Comparison of ENCODE assay signal across 1 cellular context in the genomic region with DNA sequence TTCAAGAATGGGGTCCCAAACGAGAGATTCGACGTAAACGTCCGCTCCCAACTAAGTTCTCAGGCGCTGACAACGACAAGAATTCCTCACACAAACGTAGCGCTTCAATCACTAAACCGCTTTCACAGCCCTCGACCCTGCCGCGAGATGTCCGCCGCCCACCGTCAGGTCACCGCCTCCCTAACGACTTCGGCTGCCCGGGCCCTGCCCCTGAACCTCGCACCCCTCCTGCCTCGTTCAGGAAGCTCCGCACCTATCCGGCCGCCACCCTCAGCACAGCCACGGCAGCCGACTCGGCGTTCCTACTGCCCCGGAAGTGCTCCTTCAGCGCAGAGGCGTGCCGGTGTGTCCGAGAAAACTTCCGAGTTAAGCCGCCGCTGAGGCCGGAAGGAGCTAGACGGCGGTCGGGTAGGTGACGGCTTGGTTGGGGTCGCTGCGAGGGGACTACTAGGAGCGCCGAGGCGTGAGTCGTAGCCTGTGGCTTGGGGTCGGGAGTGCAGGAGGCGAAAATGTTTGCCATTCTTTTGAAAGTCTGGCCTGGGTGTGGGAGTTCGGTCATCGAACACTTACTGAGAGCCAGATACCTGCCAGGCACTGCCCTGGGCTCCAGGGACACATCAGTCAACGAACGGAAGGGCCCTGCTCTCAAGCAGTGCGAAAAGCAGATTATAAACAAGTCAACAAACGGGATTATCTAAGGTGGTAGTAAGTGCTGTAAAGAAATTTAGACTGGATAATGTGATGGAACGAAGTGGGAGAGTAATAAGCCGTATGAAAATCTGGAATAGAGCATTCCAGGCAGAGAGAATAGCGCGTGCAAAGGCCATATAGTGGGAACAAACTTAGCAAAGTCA.
TF ChIP-seq lines count a peak whose summit lies in the region.

Gene FAM114A2, minus strand, starts transcription at position 307 of the 854 bp plus-strand sequence. CDS start 3,957 bp downstream, outside the sequence.
Gene MFAP3, plus strand, starts transcription at position 364 of the 854 bp plus-strand sequence. CDS start 10,756 bp downstream, outside the sequence.

TF ChIP-seq in HepG2, 621 proteins besides CTCF, POLR2A, EP300 and RAD21 (continued from another document and continues in another):
- TF ChIP-seq ISL2 (CRISPR knock-in tag; IDR thresholded peaks at IDR 0.05) (peak; percentile 16; the same call in 1 of the 2 replicates), ZSCAN9 (CRISPR knock-in tag; IDR thresholded peaks at IDR 0.05; ENCODE audit: borderline replicate concordance) (peak; percentile 79; the same call in 1 of the 2 replicates), HNF4A (CRISPR knock-in tag; IDR thresholded peaks at IDR 0.05) (peak; percentile 50), ZNF468 (CRISPR knock-in tag; IDR thresholded peaks at IDR 0.05) (no peak), NAIF1 (CRISPR knock-in tag; IDR thresholded peaks at IDR 0.05; ENCODE audit: borderline replicate concordance) (peak; percentile 84; the same call in 1 of the 2 replicates), ZNF282 (IDR thresholded peaks at IDR 0.05; ENCODE audit: partially characterized antibody) (no peak), PAWR (CRISPR knock-in tag; IDR thresholded peaks at IDR 0.05; ENCODE audit: borderline replicate concordance) (0 out of 2 replicates have a peak, but pooled peaks have one; percentile 30), PITX1 (CRISPR knock-in tag; IDR thresholded peaks at IDR 0.05) (peak; percentile 63; the same call in 1 of the 2 replicates), ZNF552 (CRISPR knock-in tag; IDR thresholded peaks at IDR 0.05; ENCODE audit: borderline replicate concordance) (peak; percentile 82; the same call in 1 of the 2 replicates), ZNF619 (CRISPR knock-in tag; IDR thresholded peaks at IDR 0.05) (peak; percentile 98), ZNF501 (CRISPR knock-in tag; IDR thresholded peaks at IDR 0.05) (peak; percentile 99), ZBTB7B (CRISPR knock-in tag; IDR thresholded peaks at IDR 0.05) (peak; percentile 54; the same call in 1 of the 2 replicates), ZNF326 (CRISPR knock-in tag; IDR thresholded peaks at IDR 0.05; ENCODE audit: borderline replicate concordance) (no peak), ZBTB10 (CRISPR knock-in tag; IDR thresholded peaks at IDR 0.05; ENCODE audit: borderline replicate concordance) (no peak), ZNF75D (CRISPR knock-in tag; IDR thresholded peaks at IDR 0.05; ENCODE audit: borderline replicate concordance) (no peak), RERE (CRISPR knock-in tag; IDR thresholded peaks at IDR 0.05; ENCODE audit: low read depth) (no peak), MYC (CRISPR knock-in tag; IDR thresholded peaks at IDR 0.05; ENCODE audit: borderline replicate concordance) (peak; percentile 84; the same call in 1 of the 2 replicates), ZNF614 (CRISPR knock-in tag; IDR thresholded peaks at IDR 0.05; ENCODE audit: borderline replicate concordance) (peak; percentile 74; the same call in 1 of the 2 replicates), ZNF556 (CRISPR knock-in tag; IDR thresholded peaks at IDR 0.05; ENCODE audit: borderline replicate concordance) (peak; percentile 95; the same call in 1 of the 2 replicates), PCBP2 (optimal IDR thresholded peaks at IDR 0.05; ENCODE audit: low read depth, low read length, poor library complexity, severe bottlenecking) (no peak), LBX2 (CRISPR knock-in tag; IDR thresholded peaks at IDR 0.05; ENCODE audit: borderline replicate concordance) (0 out of 2 replicates have a peak, but pooled peaks have one; percentile 49), ZBTB42 (CRISPR knock-in tag; IDR thresholded peaks at IDR 0.05) (peak; percentile 84; the same call in 1 of the 2 replicates), STAT6 (CRISPR knock-in tag; IDR thresholded peaks at IDR 0.05; ENCODE audit: borderline replicate concordance) (0 out of 2 replicates have a peak, but pooled peaks have one; percentile 63), ZNF382 (CRISPR knock-in tag; IDR thresholded peaks at IDR 0.05; ENCODE audit: borderline replicate concordance) (no peak), THAP11 (CRISPR knock-in tag; IDR thresholded peaks at IDR 0.05) (peak; percentile 95), JDP2 (CRISPR knock-in tag; IDR thresholded peaks at IDR 0.05; ENCODE audit: borderline replicate concordance) (no peak), POLR2AphosphoS5 (IDR thresholded peaks at IDR 0.05; ENCODE audit: low read depth, low read length) (peak; percentile 97), AHR (CRISPR knock-in tag; IDR thresholded peaks at IDR 0.05) (no peak), CENPX (CRISPR knock-in tag; IDR thresholded peaks at IDR 0.05) (no peak), FOSL2 (CRISPR knock-in tag; IDR thresholded peaks at IDR 0.05) (peak; percentile 45), ZHX1 (CRISPR knock-in tag; IDR thresholded peaks at IDR 0.05; ENCODE audit: low read depth) (peak; percentile 89)
- TF ChIP-seq, protein P1, sequence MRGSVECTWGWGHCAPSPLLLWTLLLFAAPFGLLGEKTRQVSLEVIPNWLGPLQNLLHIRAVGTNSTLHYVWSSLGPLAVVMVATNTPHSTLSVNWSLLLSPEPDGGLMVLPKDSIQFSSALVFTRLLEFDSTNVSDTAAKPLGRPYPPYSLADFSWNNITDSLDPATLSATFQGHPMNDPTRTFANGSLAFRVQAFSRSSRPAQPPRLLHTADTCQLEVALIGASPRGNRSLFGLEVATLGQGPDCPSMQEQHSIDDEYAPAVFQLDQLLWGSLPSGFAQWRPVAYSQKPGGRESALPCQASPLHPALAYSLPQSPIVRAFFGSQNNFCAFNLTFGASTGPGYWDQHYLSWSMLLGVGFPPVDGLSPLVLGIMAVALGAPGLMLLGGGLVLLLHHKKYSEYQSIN (CRISPR knock-in tag; IDR thresholded peaks at IDR 0.05; ENCODE audit: borderline replicate concordance): no peak; the same call in 1 of the 2 replicates
- TF ChIP-seq, protein P2, sequence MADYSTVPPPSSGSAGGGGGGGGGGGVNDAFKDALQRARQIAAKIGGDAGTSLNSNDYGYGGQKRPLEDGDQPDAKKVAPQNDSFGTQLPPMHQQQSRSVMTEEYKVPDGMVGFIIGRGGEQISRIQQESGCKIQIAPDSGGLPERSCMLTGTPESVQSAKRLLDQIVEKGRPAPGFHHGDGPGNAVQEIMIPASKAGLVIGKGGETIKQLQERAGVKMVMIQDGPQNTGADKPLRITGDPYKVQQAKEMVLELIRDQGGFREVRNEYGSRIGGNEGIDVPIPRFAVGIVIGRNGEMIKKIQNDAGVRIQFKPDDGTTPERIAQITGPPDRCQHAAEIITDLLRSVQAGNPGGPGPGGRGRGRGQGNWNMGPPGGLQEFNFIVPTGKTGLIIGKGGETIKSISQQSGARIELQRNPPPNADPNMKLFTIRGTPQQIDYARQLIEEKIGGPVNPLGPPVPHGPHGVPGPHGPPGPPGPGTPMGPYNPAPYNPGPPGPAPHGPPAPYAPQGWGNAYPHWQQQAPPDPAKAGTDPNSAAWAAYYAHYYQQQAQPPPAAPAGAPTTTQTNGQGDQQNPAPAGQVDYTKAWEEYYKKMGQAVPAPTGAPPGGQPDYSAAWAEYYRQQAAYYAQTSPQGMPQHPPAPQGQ (CRISPR knock-in tag; IDR thresholded peaks at IDR 0.05; ENCODE audit: borderline replicate concordance): peak; percentile 57; the same call in 1 of the 2 replicates
- TF ChIP-seq, protein P3, sequence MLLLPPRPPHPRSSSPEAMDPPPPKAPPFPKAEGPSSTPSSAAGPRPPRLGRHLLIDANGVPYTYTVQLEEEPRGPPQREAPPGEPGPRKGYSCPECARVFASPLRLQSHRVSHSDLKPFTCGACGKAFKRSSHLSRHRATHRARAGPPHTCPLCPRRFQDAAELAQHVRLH (CRISPR knock-in tag; IDR thresholded peaks at IDR 0.05; ENCODE audit: borderline replicate concordance, low read depth): peak; percentile 91; the same call in 1 of the 2 replicates
